ENCODE assay signal across 9 cellular contexts in the genomic region with DNA sequence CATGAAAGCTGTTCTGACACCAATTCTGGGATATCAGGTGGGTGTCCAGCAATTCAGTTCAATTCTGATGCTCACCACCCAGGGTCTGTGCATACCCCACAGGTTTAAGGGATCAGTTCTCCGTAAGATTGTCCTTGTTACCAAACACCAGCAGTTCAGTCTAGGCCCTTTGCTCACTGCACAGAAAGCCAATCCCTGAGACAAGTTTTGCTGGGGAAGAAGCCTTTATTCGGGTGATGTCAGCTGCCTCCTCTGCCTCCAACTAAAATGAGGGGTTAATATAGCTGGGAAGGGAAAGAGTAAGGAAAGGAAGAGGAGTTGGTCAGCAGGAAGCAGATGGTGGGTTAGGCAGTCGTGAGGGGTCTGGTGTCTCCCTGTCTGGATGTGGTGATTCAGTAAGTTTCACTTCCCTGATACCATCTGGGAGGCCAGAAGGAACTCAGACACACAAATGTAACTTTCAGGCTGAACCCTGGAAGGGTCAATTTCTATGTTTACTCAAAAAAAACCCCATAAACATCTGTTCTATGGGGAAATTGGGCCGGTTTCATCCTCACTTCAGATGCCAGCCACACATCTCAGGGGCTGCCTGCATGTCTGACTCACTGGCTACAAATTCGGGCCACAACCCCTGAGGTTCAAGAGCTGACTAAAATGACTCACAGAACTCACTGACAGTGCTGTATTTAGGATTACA.
DNase-seq lines count a peak whose midpoint lies in the region; ATAC-seq and TF ChIP-seq lines count a peak whose summit lies in the region.
"Had no signal": no experiment of that assay in that cellular context is flagged by ENCODE, and none has a peak within 500 bp of the region (broad histone marks: within the 10 kb centered on the region; RNA-seq: fewer than 3 reads in every experiment).

No MANE protein-coding gene starts in this region.

- TF ChIP-seq CTCF in right atrium auricular region (IDR thresholded peaks at IDR 0.05) (no peak), left ventricle myocardium inferior (IDR thresholded peaks at IDR 0.05; ENCODE audit: borderline replicate concordance) (no peak)

- H3K27me3 Mint-ChIP-seq in T-helper 17 cell = peaks cover 19% of the 10 kb centered on the region

- H3K27ac Mint-ChIP-seq in T-helper 17 cell = no peak overlapping the region

- H3K27me3 ChIP-seq in right atrium auricular region = no peaks in the 10 kb centered on the region
- H3K27me3 ChIP-seq in left ventricle myocardium inferior (ENCODE audit: low read depth) = no peaks in the 10 kb centered on the region

- H3K36me3 ChIP-seq in right atrium auricular region = no peaks in the 10 kb centered on the region
- no peaks in the 10 kb centered on the region for H3K36me3 ChIP-seq in left ventricle myocardium inferior

- H3K4me1 ChIP-seq in right atrium auricular region (no peaks in the 10 kb centered on the region), left ventricle myocardium inferior (no peaks in the 10 kb centered on the region)

- intact Hi-C loops in left ventricle myocardium inferior (cut with micrococcal nuclease) = no loop called here

- H3K4me3 ChIP-seq in right atrium auricular region (no peak overlapping the region), left ventricle myocardium inferior (no peak overlapping the region)

- no peaks in the 10 kb centered on the region for H3K36me3 Mint-ChIP-seq in T-helper 17 cell (ENCODE audit: low read depth)

- H3K27ac ChIP-seq in right atrium auricular region (peak overlapping the region in 1 of 2 donors; percentile 34), left ventricle myocardium inferior (replicated peaks) (no peak overlapping the region)

- DNase-seq in right atrium auricular region (ENCODE audit: low spot score) (peak; percentile 67), left ventricle myocardium inferior (no peak), NOMO-1 treated with DMSO at 0.1 percent for 48 hours (lab: John Stamatoyannopoulos, UW; ENCODE audit: unreplicated experiment) (peak; percentile 76), glomerular visceral epithelial cell (ENCODE audit: extremely low spot score) (peak; percentile 85), SW480 (ENCODE audit: low spot score) (no peak), NCI-H524 treated with DMSO at 0.1 percent for 48 hours (lab: John Stamatoyannopoulos, UW) (no peak), T-helper 17 cell (no peak)
- DNase-seq: DMS153 had no signal

- ATAC-seq in HG02610 (IDR thresholded peaks at IDR 0.05; ENCODE audit: unreplicated experiment) (no peak), T-helper 17 cell (no peak)

- H3K4me1 Mint-ChIP-seq in T-helper 17 cell = peaks cover 10% of the 10 kb centered on the region

- H3K9me3 ChIP-seq in right atrium auricular region = no peaks in the 10 kb centered on the region
- no peaks in the 10 kb centered on the region for H3K9me3 ChIP-seq in left ventricle myocardium inferior (replicated peaks)
- no peaks in the 10 kb centered on the region for H3K9me3 ChIP-seq in T-helper 17 cell (ENCODE audit: control insufficient read depth, low read length, poor library complexity, severe bottlenecking)

- no peak overlapping the region for H3K4me3 Mint-ChIP-seq in T-helper 17 cell

Comparison
In these comparisons a context has a peak if more than half of its experiments do, and no peak if none do; other contexts are left out.
1. DNase-seq: peak in right atrium auricular region (single experiment), NOMO-1 treated with DMSO at 0.1 percent for 48 hours (single experiment) and glomerular visceral epithelial cell (single experiment); none in left ventricle myocardium inferior (single experiment), SW480 (single experiment), NCI-H524 treated with DMSO at 0.1 percent for 48 hours (single experiment) and T-helper 17 cell (0 of 3).